ENCODE assay signal across 1 cellular context in the genomic region with DNA sequence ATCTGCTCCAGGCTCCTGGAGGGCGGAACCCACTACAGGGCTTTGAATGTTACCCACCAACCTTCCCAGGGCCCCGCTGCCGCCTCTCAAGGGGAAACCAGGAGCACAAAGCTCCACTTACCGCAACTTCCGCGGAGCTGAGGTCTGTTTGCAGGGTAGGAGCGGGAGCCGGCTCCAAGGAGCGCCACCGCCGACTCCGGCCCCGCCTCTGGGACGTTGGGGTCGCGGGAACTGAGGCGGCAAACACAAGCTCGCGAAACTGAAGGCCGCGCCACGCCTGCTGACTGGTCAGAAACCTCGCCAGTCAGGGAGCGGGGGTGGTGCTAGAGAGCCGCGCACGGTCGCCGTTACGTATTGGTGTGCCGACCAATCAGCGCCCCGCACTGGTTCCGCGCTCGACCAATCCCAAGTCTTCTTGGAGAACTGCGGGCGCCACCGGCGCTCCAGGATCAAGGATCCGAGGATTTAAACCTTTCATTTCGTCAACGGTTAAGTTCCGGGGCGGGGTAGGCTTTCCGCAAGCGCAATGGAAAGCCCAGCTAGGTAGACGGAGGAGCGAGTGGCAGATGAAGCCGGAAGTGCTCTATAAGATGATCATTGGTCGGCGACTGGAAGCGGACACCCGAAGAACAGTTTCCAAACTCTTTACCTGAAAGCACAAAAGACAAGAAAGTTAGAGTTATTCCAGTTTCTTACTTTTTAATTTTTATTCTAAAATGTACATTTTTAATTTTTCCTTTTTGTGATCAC.
A peak's percentile ranks its signal among the peaks of the same experiment; 100 is the strongest.
TF ChIP-seq lines count a peak whose summit lies in the region.

A gene (minus strand): TSS at position 233 of the 750 bp plus-strand sequence. CDS start 3,828 bp downstream, outside the sequence.

TF ChIP-seq in HepG2, 621 proteins besides CTCF, POLR2A, EP300 and RAD21 (continued from another document and continues in another):
- TF ChIP-seq ZNF891 (CRISPR knock-in tag; IDR thresholded peaks at IDR 0.05) (no peak), HMG20A (CRISPR knock-in tag; IDR thresholded peaks at IDR 0.05; ENCODE audit: borderline replicate concordance) (no peak), MTA3 (CRISPR knock-in tag; IDR thresholded peaks at IDR 0.05) (no peak), HNRNPUL1 (IDR thresholded peaks at IDR 0.05; ENCODE audit: low read depth, low read length) (no peak), NFIC (IDR thresholded peaks at IDR 0.05; ENCODE audit: low read length) (0 out of 2 replicates have a peak, but pooled peaks have one; percentile 14), GABPB1 (CRISPR knock-in tag; IDR thresholded peaks at IDR 0.05) (peak; percentile 89), NR2F2 (IDR thresholded peaks at IDR 0.05; ENCODE audit: borderline replicate concordance, low read depth) (no peak), ZNF460 (CRISPR knock-in tag; IDR thresholded peaks at IDR 0.05; ENCODE audit: borderline replicate concordance) (no peak), SNAPC2 (CRISPR knock-in tag; IDR thresholded peaks at IDR 0.05) (0 out of 2 replicates have a peak, but pooled peaks have one; percentile 46), ZSCAN22 (CRISPR knock-in tag; IDR thresholded peaks at IDR 0.05) (no peak), ZNF441 (CRISPR knock-in tag; IDR thresholded peaks at IDR 0.05; ENCODE audit: borderline replicate concordance) (peak; percentile 51; the same call in 1 of the 2 replicates), SMARCC2 (IDR thresholded peaks at IDR 0.05) (no peak), FOXC1 (CRISPR knock-in tag; IDR thresholded peaks at IDR 0.05; ENCODE audit: borderline replicate concordance) (0 out of 2 replicates have a peak, but pooled peaks have one; percentile 49), PAF1 (CRISPR knock-in tag; IDR thresholded peaks at IDR 0.05) (no peak), MAZ (IDR thresholded peaks at IDR 0.05; ENCODE audit: borderline replicate concordance, low read depth, low read length) (no peak; the same call in 1 of the 2 replicates), MAZ (CRISPR knock-in tag; IDR thresholded peaks at IDR 0.05; ENCODE audit: low read depth) (peak; percentile 61; the same call in 1 of the 2 replicates), HNF4A (CRISPR knock-in tag; IDR thresholded peaks at IDR 0.05) (no peak; the same call in 1 of the 2 replicates), SAFB2 (CRISPR knock-in tag; IDR thresholded peaks at IDR 0.05; ENCODE audit: borderline replicate concordance, low read depth) (no peak), KLF9 (CRISPR knock-in tag; IDR thresholded peaks at IDR 0.05; ENCODE audit: low read depth) (peak; percentile 82), CBFB (CRISPR knock-in tag; IDR thresholded peaks at IDR 0.05) (no peak), SSRP1 (CRISPR knock-in tag; IDR thresholded peaks at IDR 0.05) (no peak), CHD4 (IDR thresholded peaks at IDR 0.05; ENCODE audit: borderline replicate concordance, low read length) (no peak; the same call in 1 of the 2 replicates), ZNF614 (CRISPR knock-in tag; IDR thresholded peaks at IDR 0.05; ENCODE audit: borderline replicate concordance) (no peak), ARID2 (CRISPR knock-in tag; IDR thresholded peaks at IDR 0.05; ENCODE audit: borderline replicate concordance) (no peak), YEATS2 (CRISPR knock-in tag; IDR thresholded peaks at IDR 0.05; ENCODE audit: borderline replicate concordance) (peak; percentile 72; the same call in 1 of the 2 replicates), HDAC2 (CRISPR knock-in tag; IDR thresholded peaks at IDR 0.05) (peak; percentile 60), SATB2 (CRISPR knock-in tag; IDR thresholded peaks at IDR 0.05) (no peak), CHCHD3 (CRISPR knock-in tag; IDR thresholded peaks at IDR 0.05) (no peak), ZFP41 (CRISPR knock-in tag; IDR thresholded peaks at IDR 0.05; ENCODE audit: borderline replicate concordance) (no peak; the same call in 1 of the 2 replicates), SYNCRIP (IDR thresholded peaks at IDR 0.05; ENCODE audit: insufficient read depth, low read depth, low read length) (no peak), MED13 (CRISPR knock-in tag; IDR thresholded peaks at IDR 0.05) (0 out of 2 replicates have a peak, but pooled peaks have one; percentile 42), ZSCAN12 (CRISPR knock-in tag; IDR thresholded peaks at IDR 0.05) (no peak), XBP1 (CRISPR knock-in tag; IDR thresholded peaks at IDR 0.05) (no peak), ZNF180 (CRISPR knock-in tag; IDR thresholded peaks at IDR 0.05; ENCODE audit: borderline replicate concordance, low read depth) (0 out of 2 replicates have a peak, but pooled peaks have one; percentile 27)
- TF ChIP-seq, protein P1, sequence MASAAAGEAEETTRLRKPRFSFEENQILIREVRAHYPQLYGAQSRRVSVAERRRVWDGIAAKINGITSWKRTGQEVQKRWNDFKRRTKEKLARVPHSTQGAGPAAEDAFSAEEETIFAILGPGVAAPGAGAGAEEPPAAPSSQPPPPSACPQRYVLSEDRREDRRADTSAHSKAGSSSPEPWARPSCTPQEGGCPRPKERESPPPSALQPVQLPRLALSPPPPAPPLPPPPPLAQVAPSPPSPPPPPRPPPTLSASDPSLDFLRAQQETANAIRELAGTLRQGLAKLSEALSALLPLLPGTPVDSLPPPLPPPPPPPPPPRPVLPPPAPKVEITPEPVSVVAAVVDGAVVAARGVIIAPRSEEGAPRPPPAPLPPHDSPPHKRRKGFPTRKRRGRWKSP (CRISPR knock-in tag; IDR thresholded peaks at IDR 0.05) = peak; percentile 69; the same call in 1 of the 2 replicates
- TF ChIP-seq, protein P2, sequence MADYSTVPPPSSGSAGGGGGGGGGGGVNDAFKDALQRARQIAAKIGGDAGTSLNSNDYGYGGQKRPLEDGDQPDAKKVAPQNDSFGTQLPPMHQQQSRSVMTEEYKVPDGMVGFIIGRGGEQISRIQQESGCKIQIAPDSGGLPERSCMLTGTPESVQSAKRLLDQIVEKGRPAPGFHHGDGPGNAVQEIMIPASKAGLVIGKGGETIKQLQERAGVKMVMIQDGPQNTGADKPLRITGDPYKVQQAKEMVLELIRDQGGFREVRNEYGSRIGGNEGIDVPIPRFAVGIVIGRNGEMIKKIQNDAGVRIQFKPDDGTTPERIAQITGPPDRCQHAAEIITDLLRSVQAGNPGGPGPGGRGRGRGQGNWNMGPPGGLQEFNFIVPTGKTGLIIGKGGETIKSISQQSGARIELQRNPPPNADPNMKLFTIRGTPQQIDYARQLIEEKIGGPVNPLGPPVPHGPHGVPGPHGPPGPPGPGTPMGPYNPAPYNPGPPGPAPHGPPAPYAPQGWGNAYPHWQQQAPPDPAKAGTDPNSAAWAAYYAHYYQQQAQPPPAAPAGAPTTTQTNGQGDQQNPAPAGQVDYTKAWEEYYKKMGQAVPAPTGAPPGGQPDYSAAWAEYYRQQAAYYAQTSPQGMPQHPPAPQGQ (CRISPR knock-in tag; IDR thresholded peaks at IDR 0.05; ENCODE audit: borderline replicate concordance) = no peak
- TF ChIP-seq, protein P3, sequence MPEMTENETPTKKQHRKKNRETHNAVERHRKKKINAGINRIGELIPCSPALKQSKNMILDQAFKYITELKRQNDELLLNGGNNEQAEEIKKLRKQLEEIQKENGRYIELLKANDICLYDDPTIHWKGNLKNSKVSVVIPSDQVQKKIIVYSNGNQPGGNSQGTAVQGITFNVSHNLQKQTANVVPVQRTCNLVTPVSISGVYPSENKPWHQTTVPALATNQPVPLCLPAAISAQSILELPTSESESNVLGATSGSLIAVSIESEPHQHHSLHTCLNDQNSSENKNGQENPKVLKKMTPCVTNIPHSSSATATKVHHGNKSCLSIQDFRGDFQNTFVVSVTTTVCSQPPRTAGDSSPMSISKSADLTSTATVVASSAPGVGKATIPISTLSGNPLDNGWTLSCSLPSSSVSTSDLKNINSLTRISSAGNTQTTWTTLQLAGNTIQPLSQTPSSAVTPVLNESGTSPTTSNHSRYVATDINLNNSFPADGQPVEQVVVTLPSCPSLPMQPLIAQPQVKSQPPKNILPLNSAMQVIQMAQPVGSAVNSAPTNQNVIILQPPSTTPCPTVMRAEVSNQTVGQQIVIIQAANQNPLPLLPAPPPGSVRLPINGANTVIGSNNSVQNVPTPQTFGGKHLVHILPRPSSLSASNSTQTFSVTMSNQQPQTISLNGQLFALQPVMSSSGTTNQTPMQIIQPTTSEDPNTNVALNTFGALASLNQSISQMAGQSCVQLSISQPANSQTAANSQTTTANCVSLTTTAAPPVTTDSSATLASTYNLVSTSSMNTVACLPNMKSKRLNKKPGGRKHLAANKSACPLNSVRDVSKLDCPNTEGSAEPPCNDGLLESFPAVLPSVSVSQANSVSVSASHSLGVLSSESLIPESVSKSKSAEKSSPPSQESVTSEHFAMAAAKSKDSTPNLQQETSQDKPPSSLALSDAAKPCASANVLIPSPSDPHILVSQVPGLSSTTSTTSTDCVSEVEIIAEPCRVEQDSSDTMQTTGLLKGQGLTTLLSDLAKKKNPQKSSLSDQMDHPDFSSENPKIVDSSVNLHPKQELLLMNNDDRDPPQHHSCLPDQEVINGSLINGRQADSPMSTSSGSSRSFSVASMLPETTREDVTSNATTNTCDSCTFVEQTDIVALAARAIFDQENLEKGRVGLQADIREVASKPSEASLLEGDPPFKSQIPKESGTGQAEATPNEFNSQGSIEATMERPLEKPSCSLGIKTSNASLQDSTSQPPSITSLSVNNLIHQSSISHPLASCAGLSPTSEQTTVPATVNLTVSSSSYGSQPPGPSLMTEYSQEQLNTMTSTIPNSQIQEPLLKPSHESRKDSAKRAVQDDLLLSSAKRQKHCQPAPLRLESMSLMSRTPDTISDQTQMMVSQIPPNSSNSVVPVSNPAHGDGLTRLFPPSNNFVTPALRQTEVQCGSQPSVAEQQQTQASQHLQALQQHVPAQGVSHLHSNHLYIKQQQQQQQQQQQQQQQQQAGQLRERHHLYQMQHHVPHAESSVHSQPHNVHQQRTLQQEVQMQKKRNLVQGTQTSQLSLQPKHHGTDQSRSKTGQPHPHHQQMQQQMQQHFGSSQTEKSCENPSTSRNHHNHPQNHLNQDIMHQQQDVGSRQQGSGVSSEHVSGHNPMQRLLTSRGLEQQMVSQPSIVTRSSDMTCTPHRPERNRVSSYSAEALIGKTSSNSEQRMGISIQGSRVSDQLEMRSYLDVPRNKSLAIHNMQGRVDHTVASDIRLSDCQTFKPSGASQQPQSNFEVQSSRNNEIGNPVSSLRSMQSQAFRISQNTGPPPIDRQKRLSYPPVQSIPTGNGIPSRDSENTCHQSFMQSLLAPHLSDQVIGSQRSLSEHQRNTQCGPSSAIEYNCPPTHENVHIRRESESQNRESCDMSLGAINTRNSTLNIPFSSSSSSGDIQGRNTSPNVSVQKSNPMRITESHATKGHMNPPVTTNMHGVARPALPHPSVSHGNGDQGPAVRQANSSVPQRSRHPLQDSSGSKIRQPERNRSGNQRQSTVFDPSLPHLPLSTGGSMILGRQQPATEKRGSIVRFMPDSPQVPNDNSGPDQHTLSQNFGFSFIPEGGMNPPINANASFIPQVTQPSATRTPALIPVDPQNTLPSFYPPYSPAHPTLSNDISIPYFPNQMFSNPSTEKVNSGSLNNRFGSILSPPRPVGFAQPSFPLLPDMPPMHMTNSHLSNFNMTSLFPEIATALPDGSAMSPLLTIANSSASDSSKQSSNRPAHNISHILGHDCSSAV (CRISPR knock-in tag; IDR thresholded peaks at IDR 0.05; ENCODE audit: borderline replicate concordance) = no peak
- TF ChIP-seq, protein P4, sequence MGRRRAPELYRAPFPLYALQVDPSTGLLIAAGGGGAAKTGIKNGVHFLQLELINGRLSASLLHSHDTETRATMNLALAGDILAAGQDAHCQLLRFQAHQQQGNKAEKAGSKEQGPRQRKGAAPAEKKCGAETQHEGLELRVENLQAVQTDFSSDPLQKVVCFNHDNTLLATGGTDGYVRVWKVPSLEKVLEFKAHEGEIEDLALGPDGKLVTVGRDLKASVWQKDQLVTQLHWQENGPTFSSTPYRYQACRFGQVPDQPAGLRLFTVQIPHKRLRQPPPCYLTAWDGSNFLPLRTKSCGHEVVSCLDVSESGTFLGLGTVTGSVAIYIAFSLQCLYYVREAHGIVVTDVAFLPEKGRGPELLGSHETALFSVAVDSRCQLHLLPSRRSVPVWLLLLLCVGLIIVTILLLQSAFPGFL (CRISPR knock-in tag; IDR thresholded peaks at IDR 0.05) = no peak
- TF ChIP-seq, protein P5, sequence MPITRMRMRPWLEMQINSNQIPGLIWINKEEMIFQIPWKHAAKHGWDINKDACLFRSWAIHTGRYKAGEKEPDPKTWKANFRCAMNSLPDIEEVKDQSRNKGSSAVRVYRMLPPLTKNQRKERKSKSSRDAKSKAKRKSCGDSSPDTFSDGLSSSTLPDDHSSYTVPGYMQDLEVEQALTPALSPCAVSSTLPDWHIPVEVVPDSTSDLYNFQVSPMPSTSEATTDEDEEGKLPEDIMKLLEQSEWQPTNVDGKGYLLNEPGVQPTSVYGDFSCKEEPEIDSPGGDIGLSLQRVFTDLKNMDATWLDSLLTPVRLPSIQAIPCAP (CRISPR knock-in tag; IDR thresholded peaks at IDR 0.05; ENCODE audit: low read depth) = no peak
- TF ChIP-seq, protein P6, sequence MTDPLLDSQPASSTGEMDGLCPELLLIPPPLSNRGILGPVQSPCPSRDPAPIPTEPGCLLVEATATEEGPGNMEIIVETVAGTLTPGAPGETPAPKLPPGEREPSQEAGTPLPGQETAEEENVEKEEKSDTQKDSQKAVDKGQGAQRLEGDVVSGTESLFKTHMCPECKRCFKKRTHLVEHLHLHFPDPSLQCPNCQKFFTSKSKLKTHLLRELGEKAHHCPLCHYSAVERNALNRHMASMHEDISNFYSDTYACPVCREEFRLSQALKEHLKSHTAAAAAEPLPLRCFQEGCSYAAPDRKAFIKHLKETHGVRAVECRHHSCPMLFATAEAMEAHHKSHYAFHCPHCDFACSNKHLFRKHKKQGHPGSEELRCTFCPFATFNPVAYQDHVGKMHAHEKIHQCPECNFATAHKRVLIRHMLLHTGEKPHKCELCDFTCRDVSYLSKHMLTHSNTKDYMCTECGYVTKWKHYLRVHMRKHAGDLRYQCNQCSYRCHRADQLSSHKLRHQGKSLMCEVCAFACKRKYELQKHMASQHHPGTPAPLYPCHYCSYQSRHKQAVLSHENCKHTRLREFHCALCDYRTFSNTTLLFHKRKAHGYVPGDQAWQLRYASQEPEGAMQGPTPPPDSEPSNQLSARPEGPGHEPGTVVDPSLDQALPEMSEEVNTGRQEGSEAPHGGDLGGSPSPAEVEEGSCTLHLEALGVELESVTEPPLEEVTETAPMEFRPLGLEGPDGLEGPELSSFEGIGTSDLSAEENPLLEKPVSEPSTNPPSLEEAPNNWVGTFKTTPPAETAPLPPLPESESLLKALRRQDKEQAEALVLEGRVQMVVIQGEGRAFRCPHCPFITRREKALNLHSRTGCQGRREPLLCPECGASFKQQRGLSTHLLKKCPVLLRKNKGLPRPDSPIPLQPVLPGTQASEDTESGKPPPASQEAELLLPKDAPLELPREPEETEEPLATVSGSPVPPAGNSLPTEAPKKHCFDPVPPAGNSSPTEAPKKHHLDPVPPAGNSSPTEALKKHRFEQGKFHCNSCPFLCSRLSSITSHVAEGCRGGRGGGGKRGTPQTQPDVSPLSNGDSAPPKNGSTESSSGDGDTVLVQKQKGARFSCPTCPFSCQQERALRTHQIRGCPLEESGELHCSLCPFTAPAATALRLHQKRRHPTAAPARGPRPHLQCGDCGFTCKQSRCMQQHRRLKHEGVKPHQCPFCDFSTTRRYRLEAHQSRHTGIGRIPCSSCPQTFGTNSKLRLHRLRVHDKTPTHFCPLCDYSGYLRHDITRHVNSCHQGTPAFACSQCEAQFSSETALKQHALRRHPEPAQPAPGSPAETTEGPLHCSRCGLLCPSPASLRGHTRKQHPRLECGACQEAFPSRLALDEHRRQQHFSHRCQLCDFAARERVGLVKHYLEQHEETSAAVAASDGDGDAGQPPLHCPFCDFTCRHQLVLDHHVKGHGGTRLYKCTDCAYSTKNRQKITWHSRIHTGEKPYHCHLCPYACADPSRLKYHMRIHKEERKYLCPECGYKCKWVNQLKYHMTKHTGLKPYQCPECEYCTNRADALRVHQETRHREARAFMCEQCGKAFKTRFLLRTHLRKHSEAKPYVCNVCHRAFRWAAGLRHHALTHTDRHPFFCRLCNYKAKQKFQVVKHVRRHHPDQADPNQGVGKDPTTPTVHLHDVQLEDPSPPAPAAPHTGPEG (CRISPR knock-in tag; IDR thresholded peaks at IDR 0.05) = 0 out of 2 replicates have a peak, but pooled peaks have one; percentile 26
